19 cellular contexts compared by ENCODE assay signal in the genomic region with DNA sequence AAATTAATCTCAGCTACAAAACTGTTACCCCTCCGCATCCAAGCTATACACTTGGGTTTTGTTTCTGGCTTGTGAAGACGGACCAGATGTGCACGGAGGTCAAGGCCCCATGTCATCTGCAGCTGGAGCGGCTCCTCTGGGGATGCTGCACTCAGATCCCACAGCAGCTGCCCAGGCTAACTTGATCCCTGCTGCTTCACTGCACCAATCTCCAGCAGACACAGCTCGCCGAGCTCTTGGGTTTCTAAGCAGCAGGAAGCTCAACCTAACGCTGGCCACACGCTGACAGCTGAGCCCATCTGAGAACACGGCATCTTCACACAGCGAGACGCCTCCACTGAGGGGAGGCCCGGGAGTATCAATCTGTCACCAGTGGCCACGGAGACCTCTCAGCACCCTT.
A peak's percentile ranks its signal among the peaks of the same experiment; 100 is the strongest.
DNase-seq lines count a peak whose midpoint lies in the region; ATAC-seq, FAIRE-seq and TF ChIP-seq lines count a peak whose summit lies in the region.
"Had no signal": no experiment of that assay in that cellular context is flagged by ENCODE, and none has a peak within 500 bp of the region (broad histone marks: within the 10 kb centered on the region; RNA-seq: fewer than 3 reads in every experiment).

No MANE protein-coding gene starts in this region.

- POLR2A ChIA-PET in GM10248 (lab: Yijun Ruan, JAX) = no interaction called here

- peaks cover 29% of the 10 kb centered on the region for H3K4me1 Mint-ChIP-seq in activated naive CD4-positive, alpha-beta T cell treated with anti-CD3 and anti-CD28 coated beads, Interleukin-2, amount 10 ng/mL, durations not matched to agents 7 days and 5 days

- H3K9ac ChIP-seq in skeletal muscle tissue (ENCODE audit: low read depth in 1 of 3, low read length in 3 of 3) = no peak overlapping the region

- peak overlapping the region; percentile 18 for H3K27ac ChIP-seq in skeletal muscle tissue (ENCODE audit: low read depth, low read length)

- DNase-seq in LHCN-M2 (ENCODE audit: low read depth) (peak; percentile 32), mesenteric fat pad (ENCODE audit: low spot score) (peak; percentile 76), mucosa of descending colon (no peak), GM10248 (ENCODE audit: extremely low spot score) (no peak)
- DNase-seq in activated naive CD4-positive, alpha-beta T cell treated with anti-CD3 and anti-CD28 coated beads, Interleukin-2, amount 10 ng/mL, durations not matched to agents 7 days and 5 days = no peak
- DNase-seq: activated gamma-delta T cell, Caco-2, cerebellar nuclear complex, foreskin melanocyte, MG63, NCI-H2029, NCI-H526 treated with DMSO at 0.1 percent for 48 hours, SIG-M5 had no signal

- H3K4me3 ChIP-seq in skeletal muscle tissue (ENCODE audit: low read length in 3 of 3) (peak overlapping the region in 1 of 3 donors; percentile 6), mucosa of descending colon (no peak overlapping the region)
- H3K4me3 ChIP-seq: lung, MG63 had no signal

- no peaks in the 10 kb centered on the region for H3K9me3 ChIP-seq in skeletal muscle tissue (ENCODE audit: control insufficient read depth in 3 of 3, low read length in 3 of 3)
- H3K9me3 ChIP-seq in mucosa of descending colon = no peaks in the 10 kb centered on the region
- H3K9me3 ChIP-seq: Caco-2, MG63 had no signal

- peak; percentile 93 for FAIRE-seq in endometrium (lab: Jason Lieb, UNC)

- H3K36me3 ChIP-seq in skeletal muscle tissue (ENCODE audit: control insufficient read depth in 3 of 3, insufficient read depth in 3 of 3, low read length in 3 of 3) (peaks cover 0 to 17% (median 3%) of the 10 kb centered on the region in 3 donors), mucosa of descending colon (ENCODE audit: low read depth) (peaks cover 5% of the 10 kb centered on the region)

- H3K4me3 Mint-ChIP-seq in activated naive CD4-positive, alpha-beta T cell treated with anti-CD3 and anti-CD28 coated beads, Interleukin-2, amount 10 ng/mL, durations not matched to agents 7 days and 5 days = no peak overlapping the region
- H3K4me3 Mint-ChIP-seq: natural killer cell treated with Interleukin-12 subunit alpha and Interleukin-12 subunit beta and Interleukin-15 and Interleukin-18, amount 100 ng/mL, for 72 hours; WTC11 had no signal

- TF ChIP-seq CTCF in mucosa of descending colon (IDR thresholded peaks at IDR 0.05) = no peak
- TF ChIP-seq CTCF in GM10248 (IDR thresholded peaks at IDR 0.05; ENCODE audit: control extremely low read depth, extremely low read depth, low read depth, missing control alignments) = no peak

- H3K27ac Mint-ChIP-seq in activated naive CD4-positive, alpha-beta T cell treated with anti-CD3 and anti-CD28 coated beads, Interleukin-2, amount 10 ng/mL, durations not matched to agents 7 days and 5 days = no peak overlapping the region
- H3K27ac Mint-ChIP-seq: natural killer cell treated with Interleukin-12 subunit alpha and Interleukin-12 subunit beta and Interleukin-15 and Interleukin-18, amount 100 ng/mL, for 72 hours had no signal

- CTCF ChIA-PET in GM10248 (lab: Yijun Ruan, JAX) = interaction anchor here (0.9 to 4.7 kb wide), 3 partner anchors 11 to 332 kb away, joined by 3 to 26 read pairs (median 3); no protein-coding TSS in a partner anchor
- CTCF ChIA-PET in activated naive CD4-positive, alpha-beta T cell treated with anti-CD3 and anti-CD28 coated beads, Interleukin-2, amount 10 ng/mL, durations not matched to agents 7 days and 5 days (lab: Charles Lee) = interaction anchor here (0.8 to 1.7 kb wide), 4 partner anchors 19 to 240 kb away, joined by 3 to 4 read pairs (median 3); no protein-coding TSS in a partner anchor

- intact Hi-C loops in mucosa of descending colon (cut with DNase I, micrococcal nuclease) = no loop called here

- H3K4me1 ChIP-seq in skeletal muscle tissue (ENCODE audit: control insufficient read depth in 3 of 3, insufficient read depth in 3 of 3, low read length in 3 of 3) (peaks cover 3 to 17% (median 16%) of the 10 kb centered on the region in 3 donors), mucosa of descending colon (ENCODE audit: low read depth) (peaks cover 13% of the 10 kb centered on the region)
- H3K4me1 ChIP-seq: Caco-2 had no signal

- no peaks in the 10 kb centered on the region for H3K9me3 Mint-ChIP-seq in activated naive CD4-positive, alpha-beta T cell treated with anti-CD3 and anti-CD28 coated beads, Interleukin-2, amount 10 ng/mL, durations not matched to agents 7 days and 5 days
- H3K9me3 Mint-ChIP-seq: natural killer cell treated with Interleukin-12 subunit alpha and Interleukin-12 subunit beta and Interleukin-15 and Interleukin-18, amount 100 ng/mL, for 72 hours; WTC11 had no signal

- no peaks in the 10 kb centered on the region for H3K27me3 Mint-ChIP-seq in activated naive CD4-positive, alpha-beta T cell treated with anti-CD3 and anti-CD28 coated beads, Interleukin-2, amount 10 ng/mL, durations not matched to agents 7 days and 5 days
- H3K27me3 Mint-ChIP-seq: natural killer cell treated with Interleukin-12 subunit alpha and Interleukin-12 subunit beta and Interleukin-15 and Interleukin-18, amount 100 ng/mL, for 72 hours had no signal

- no peak for ATAC-seq in mucosa of descending colon
- ATAC-seq in HG02870 (IDR thresholded peaks at IDR 0.05; ENCODE audit: unreplicated experiment) = no peak
- ATAC-seq: natural killer cell treated with Interleukin-12 subunit alpha and Interleukin-12 subunit beta and Interleukin-15 and Interleukin-18, amount 100 ng/mL, for 72 hours; WTC11 had no signal

- H3K27me3 ChIP-seq in skeletal muscle tissue (ENCODE audit: control insufficient read depth in 3 of 3, insufficient read depth in 3 of 3, low read length in 3 of 3) = peaks cover 0 to 26% (median 7%) of the 10 kb centered on the region in 3 donors
- H3K27me3 ChIP-seq: MG63 had no signal

- H3K36me3 Mint-ChIP-seq in activated naive CD4-positive, alpha-beta T cell treated with anti-CD3 and anti-CD28 coated beads, Interleukin-2, amount 10 ng/mL, durations not matched to agents 7 days and 5 days = peaks cover 64% of the 10 kb centered on the region

Comparison
In these comparisons a context has a peak if more than half of its experiments do, and no peak if none do; other contexts are left out.
1. DNase-seq: peak in LHCN-M2 (single experiment) and mesenteric fat pad (single experiment); none in mucosa of descending colon (0 of 3), GM10248 (single experiment) and activated naive CD4-positive, alpha-beta T cell treated with anti-CD3 and anti-CD28 coated beads, Interleukin-2, amount 10 ng/mL, durations not matched to agents 7 days and 5 days (single experiment).